14 cellular contexts compared by ENCODE assay signal in genomic region chr6:28771401-28772267, GRCh38.
DNase-seq lines count a peak whose midpoint lies in the region; ATAC-seq and TF ChIP-seq lines count a peak whose summit lies in the region.
"Had no signal": no experiment of that assay in that cellular context is flagged by ENCODE, and none has a peak within 500 bp of the region (broad histone marks: within the 10 kb centered on the region; RNA-seq: fewer than 3 reads in every experiment).

No MANE protein-coding gene starts in this region.

- H3K27me3 Mint-ChIP-seq in glutamatergic neuron (ENCODE audit: unreplicated experiment), result peaks cover 59% of the 10 kb centered on the region

- no peak overlapping the region for H3K4me3 Mint-ChIP-seq in glutamatergic neuron (ENCODE audit: unreplicated experiment)

- H3K27me3 ChIP-seq in left ventricle myocardium inferior (ENCODE audit: low read depth), result peaks cover 100% of the 10 kb centered on the region

- H3K4me1 Mint-ChIP-seq in glutamatergic neuron (ENCODE audit: low read depth, unreplicated experiment), result peaks cover 4% of the 10 kb centered on the region

- no peaks in the 10 kb centered on the region for H3K36me3 ChIP-seq in ES-I3 (ENCODE audit: insufficient read depth, low read length)
- H3K36me3 ChIP-seq in left ventricle myocardium inferior, result no peaks in the 10 kb centered on the region
- H3K36me3 ChIP-seq: ascending aorta, tibial artery had no signal

- intact Hi-C loops in left ventricle myocardium inferior (cut with micrococcal nuclease), result no loop called here

- H3K27ac Mint-ChIP-seq in glutamatergic neuron (ENCODE audit: unreplicated experiment), result no peak overlapping the region

- H3K9me3 Mint-ChIP-seq in glutamatergic neuron (ENCODE audit: unreplicated experiment), result peaks cover 2% of the 10 kb centered on the region

- DNase-seq in SK-MEL-5 (ENCODE audit: low read depth, low spot score), result peak; percentile 68
- peak; percentile 62 for DNase-seq in glutamatergic neuron
- DNase-seq in left ventricle myocardium inferior, result no peak
- no peak for DNase-seq in DMS53 (lab: John Stamatoyannopoulos, UW)
- DNase-seq: activated T-cell treated with anti-CD3 and anti-CD28 coated beads, Interleukin-2, amount 50 U/mL, for 1 hour; effector CD4-positive, alpha-beta T cell; HCEC 1CT; NCI-H2029 treated with DMSO at 0.1 percent for 48 hours; tibial artery had no signal

- H3K4me1 ChIP-seq in ES-I3 (ENCODE audit: insufficient read depth, low read length), result peaks cover 19% of the 10 kb centered on the region
- H3K4me1 ChIP-seq in left ventricle myocardium inferior, result no peaks in the 10 kb centered on the region
- H3K4me1 ChIP-seq: ascending aorta, tibial artery had no signal

- no peak for TF ChIP-seq EP300 in Ishikawa (IDR thresholded peaks at IDR 0.05; ENCODE audit: borderline replicate concordance)

- no peaks in the 10 kb centered on the region for H3K9me3 ChIP-seq in ES-I3 (ENCODE audit: control insufficient read depth, insufficient read depth, low read length)
- no peaks in the 10 kb centered on the region for H3K9me3 ChIP-seq in left ventricle myocardium inferior (replicated peaks)
- H3K9me3 ChIP-seq: ascending aorta, tibial artery had no signal

- ATAC-seq in GM19324 (IDR thresholded peaks at IDR 0.05; ENCODE audit: low FRiP score, unreplicated experiment) (no peak), HG03520 (IDR thresholded peaks at IDR 0.05; ENCODE audit: unreplicated experiment) (no peak)

- TF ChIP-seq RAD21 in Ishikawa (IDR thresholded peaks at IDR 0.05; ENCODE audit: low read depth), result peak; percentile 21; the same call in 1 of the 2 replicates

- H3K27ac ChIP-seq in left ventricle myocardium inferior (replicated peaks), result no peak overlapping the region
- H3K27ac ChIP-seq: ascending aorta, tibial artery had no signal

- H3K9ac ChIP-seq in ES-I3 (ENCODE audit: low read depth, low read length), result peak overlapping the region; percentile 37; the same call in 1 of the 2 replicates

- in situ Hi-C loops in SK-MEL-5 (cut with HindIII; ENCODE audit: low pct_unique_long_range_greater_than_20kb, low sequenced_read_pairs), result no loop called here

- no peaks in the 10 kb centered on the region for H3K36me3 Mint-ChIP-seq in glutamatergic neuron (ENCODE audit: unreplicated experiment)

- peak; percentile 34 for TF ChIP-seq CTCF in glutamatergic neuron (IDR thresholded peaks at IDR 0.05; ENCODE audit: partially characterized antibody, unreplicated experiment)
- TF ChIP-seq CTCF in left ventricle myocardium inferior (IDR thresholded peaks at IDR 0.05; ENCODE audit: borderline replicate concordance), result no peak

- H3K4me3 ChIP-seq in left ventricle myocardium inferior, result no peak overlapping the region
- H3K4me3 ChIP-seq: ascending aorta, tibial artery had no signal

TF ChIP-seq in Ishikawa, 13 proteins besides CTCF, POLR2A, EP300 and RAD21:
- no peak for TF ChIP-seq EGR1 (IDR thresholded peaks at IDR 0.05)
- TF ChIP-seq NFIC (IDR thresholded peaks at IDR 0.05), result no peak
- no peak for TF ChIP-seq MAX (IDR thresholded peaks at IDR 0.05)
- TF ChIP-seq TCF12 (IDR thresholded peaks at IDR 0.05; ENCODE audit: low read depth), result no peak
- TF ChIP-seq CREB1 (IDR thresholded peaks at IDR 0.05; ENCODE audit: low read depth), result no peak
- no peak for TF ChIP-seq REST (IDR thresholded peaks at IDR 0.05; ENCODE audit: low read depth)
- no peak for TF ChIP-seq TAF1 (IDR thresholded peaks at IDR 0.05; ENCODE audit: low read depth)
- TF ChIP-seq USF1 (IDR thresholded peaks at IDR 0.05), result no peak
- no peak for TF ChIP-seq CEBPB (IDR thresholded peaks at IDR 0.05)
- no peak for TF ChIP-seq YY1 (IDR thresholded peaks at IDR 0.05; ENCODE audit: low read depth)
- TF ChIP-seq TEAD4 (IDR thresholded peaks at IDR 0.05), result no peak
- no peak for TF ChIP-seq FOXM1 (IDR thresholded peaks at IDR 0.05; ENCODE audit: borderline replicate concordance, low read depth)
- no peak for TF ChIP-seq ZBTB7A (IDR thresholded peaks at IDR 0.05; ENCODE audit: low read depth)

Comparison
In these comparisons a context has a peak if more than half of its experiments do, and no peak if none do; other contexts are left out.
1. DNase-seq: peak in SK-MEL-5 (single experiment) and glutamatergic neuron (single experiment); none in left ventricle myocardium inferior (single experiment) and DMS53 (single experiment).